Comparison of ENCODE assay signal across 28 cellular contexts in genomic region chr9:113499153-113499875, GRCh38. TPM values are rescaled to one million over a fixed set of nuclear protein-coding genes. Genes with fewer than 3 reads are reported as not detected.
DNase-seq lines count a peak whose midpoint lies in the region; ATAC-seq and TF ChIP-seq lines count a peak whose summit lies in the region.
"Had no signal": no experiment of that assay in that cellular context is flagged by ENCODE, and none has a peak within 500 bp of the region (broad histone marks: within the 10 kb centered on the region; RNA-seq: fewer than 3 reads in every experiment).

No MANE protein-coding gene starts in this region.

- no peak overlapping the region for H2AFZ ChIP-seq in trophoblast cell (ENCODE audit: insufficient read depth, low read length, poor library complexity)

- peaks cover 3% of the 10 kb centered on the region for H3K36me3 Mint-ChIP-seq in IgD-negative memory B cell
- H3K36me3 Mint-ChIP-seq in activated naive CD8-positive, alpha-beta T cell: no peaks in the 10 kb centered on the region
- H3K36me3 Mint-ChIP-seq: activated naive CD4-positive, alpha-beta T cell treated with anti-CD3 and anti-CD28 coated beads, Interleukin-2, amount 10 ng/mL, durations not matched to agents 7 days and 5 days; T-cell had no signal

- H3K18ac ChIP-seq in trophoblast cell (ENCODE audit: low read length) (no peak overlapping the region), mesendoderm (ENCODE audit: low read length) (no peak overlapping the region)

- DNase-seq in heart left ventricle (no peak), Right ventricle myocardium inferior (ENCODE audit: missing footprints) (no peak), trophoblast cell (peak in 1 of 2 donors; percentile 57), GM03348 (ENCODE audit: low spot score) (no peak), mesendoderm (no peak)
- DNase-seq: activated CD4-positive, alpha-beta T cell treated with anti-CD3 and anti-CD28 coated beads, Interleukin-2, amount 10 ng/mL, durations not matched to agents 24 days and 14 days; activated naive CD4-positive, alpha-beta T cell treated with anti-CD3 and anti-CD28 coated beads, Interleukin-2, amount 10 ng/mL, durations not matched to agents 7 days and 5 days; activated T-cell treated with anti-CD3 and anti-CD28 coated beads, Interleukin-2, amount 50 U/mL, for 24 hours; anterior cingulate cortex; COR-L47; DMS79; GF-D8; hippocampal formation; KG1; MG63; NCI-H1930; NCI-H2171 treated with DMSO at 0.1 percent for 48 hours; NCI-H510A treated with DMSO at 0.1 percent for 48 hours; OCI-M1; stimulated activated CD4-positive, alpha-beta T cell treated with anti-CD3 and anti-CD28 coated beads, Interleukin-4, amount 100 ng/mL, for 1 hour; substantia nigra; T-cell; upper lobe of left lung had no signal

- no peak for TF ChIP-seq CTCF in heart left ventricle (IDR thresholded peaks at IDR 0.05)

- peaks cover 0 to 4% (median 2%) of the 10 kb centered on the region in 3 donors for H3K4me1 Mint-ChIP-seq in IgD-negative memory B cell
- peaks cover 29% of the 10 kb centered on the region for H3K4me1 Mint-ChIP-seq in activated naive CD8-positive, alpha-beta T cell (ENCODE audit: low read depth)

- H3K4me1 ChIP-seq in heart left ventricle (peaks cover 0 to 47% (median 22%) of the 10 kb centered on the region in 12 donors), trophoblast cell (ENCODE audit: control insufficient read depth in 1 of 2, insufficient read depth in 2 of 2, low read length in 2 of 2) (peaks cover 31 to 34% of the 10 kb centered on the region in 2 experiments), mesendoderm (ENCODE audit: control insufficient read depth, low read depth, low read length) (peaks cover 5% of the 10 kb centered on the region)

- H4K91ac ChIP-seq in trophoblast cell (ENCODE audit: low read depth, low read length): no peak overlapping the region

- H2BK120ac ChIP-seq in trophoblast cell (ENCODE audit: insufficient read depth, low read length, poor library complexity) (no peak overlapping the region), mesendoderm (ENCODE audit: low read depth, low read length) (no peak overlapping the region)

- H3K4me3 ChIP-seq in heart left ventricle (no peak overlapping the region), trophoblast cell (ENCODE audit: low read depth, low read length) (no peak overlapping the region), mesendoderm (ENCODE audit: low read length) (no peak overlapping the region)
- H3K4me3 ChIP-seq: MG63, upper lobe of left lung had no signal

- H3K27ac ChIP-seq in heart left ventricle (peak overlapping the region in 7 of 12 donors; percentile 82 to 91 (median 87)), trophoblast cell (ENCODE audit: low read depth, low read length) (no peak overlapping the region), mesendoderm (ENCODE audit: low read depth, low read length) (no peak overlapping the region)
- H3K27ac ChIP-seq: RWPE1 had no signal

- H3K4me2 ChIP-seq in trophoblast cell (ENCODE audit: low read length) (no peak overlapping the region), mesendoderm (ENCODE audit: low read length) (no peak overlapping the region)

- H3K27me3 Mint-ChIP-seq in IgD-negative memory B cell: no peaks in the 10 kb centered on the region
- H3K27me3 Mint-ChIP-seq in activated naive CD8-positive, alpha-beta T cell: no peaks in the 10 kb centered on the region
- H3K27me3 Mint-ChIP-seq: activated CD4-positive, alpha-beta T cell treated with anti-CD3 and anti-CD28 coated beads, Interleukin-2, amount 10 ng/mL, durations not matched to agents 24 days and 14 days; activated T-cell treated with anti-CD3 and anti-CD28 coated beads, Interleukin-2, amount 50 U/mL, for 24 hours; T-cell had no signal

- no peak overlapping the region for H4K12ac ChIP-seq in trophoblast cell (ENCODE audit: low read depth, low read length)

- intact Hi-C loops in heart left ventricle (cut with DNase I) (no loop called here), Right ventricle myocardium inferior (cut with DNase I) (no loop called here)

- no peaks in the 10 kb centered on the region for H3K9me3 ChIP-seq in heart left ventricle
- no peaks in the 10 kb centered on the region for H3K9me3 ChIP-seq in trophoblast cell (ENCODE audit: insufficient read depth, low read depth, low read length)
- H3K9me3 ChIP-seq: MG63, upper lobe of left lung had no signal

- no peak overlapping the region for H2BK5ac ChIP-seq in trophoblast cell (ENCODE audit: low read depth, low read length, poor library complexity)
- no peak overlapping the region for H2BK5ac ChIP-seq in mesendoderm (ENCODE audit: low read length)

- peak overlapping the region; percentile 78 for H2BK12ac ChIP-seq in trophoblast cell (ENCODE audit: low read length)

- H3K79me2 ChIP-seq in trophoblast cell (ENCODE audit: control insufficient read depth, insufficient read depth, low read length, poor library complexity): peaks cover 6% of the 10 kb centered on the region
- H3K79me2 ChIP-seq in mesendoderm (ENCODE audit: control insufficient read depth, insufficient read depth, low read length): no peaks in the 10 kb centered on the region

- H3K23ac ChIP-seq in trophoblast cell (ENCODE audit: low read length): no peak overlapping the region
- H3K23ac ChIP-seq in mesendoderm (ENCODE audit: low read length): no peak overlapping the region

- TF ChIP-seq POLR2A in heart left ventricle (IDR thresholded peaks at IDR 0.05): no peak

- H3K27ac Mint-ChIP-seq in IgD-negative memory B cell: peak overlapping the region in 2 of 3 donors; percentile 39 to 92
- H3K27ac Mint-ChIP-seq in activated naive CD8-positive, alpha-beta T cell: peak overlapping the region; percentile 75
- H3K27ac Mint-ChIP-seq: activated naive CD4-positive, alpha-beta T cell treated with anti-CD3 and anti-CD28 coated beads, Interleukin-2, amount 10 ng/mL, durations not matched to agents 7 days and 5 days; activated T-cell treated with anti-CD3 and anti-CD28 coated beads, Interleukin-2, amount 50 U/mL, for 24 hours had no signal

- H3K27me3 ChIP-seq in heart left ventricle (no peaks in the 10 kb centered on the region), trophoblast cell (ENCODE audit: insufficient read depth, low read length) (no peaks in the 10 kb centered on the region), mesendoderm (ENCODE audit: insufficient read depth, low read length, poor library complexity) (no peaks in the 10 kb centered on the region)
- H3K27me3 ChIP-seq: MG63, upper lobe of left lung had no signal

- H2AK5ac ChIP-seq in trophoblast cell (ENCODE audit: low read length) (no peak overlapping the region), mesendoderm (ENCODE audit: low read length) (no peak overlapping the region)

- peaks cover 0 to 2% (median 0%) of the 10 kb centered on the region in 3 donors for H3K9me3 Mint-ChIP-seq in IgD-negative memory B cell
- no peaks in the 10 kb centered on the region for H3K9me3 Mint-ChIP-seq in activated naive CD8-positive, alpha-beta T cell (ENCODE audit: low read depth)
- H3K9me3 Mint-ChIP-seq: activated CD4-positive, alpha-beta T cell treated with anti-CD3 and anti-CD28 coated beads, Interleukin-2, amount 10 ng/mL, durations not matched to agents 24 days and 14 days; activated naive CD4-positive, alpha-beta T cell treated with anti-CD3 and anti-CD28 coated beads, Interleukin-2, amount 10 ng/mL, durations not matched to agents 7 days and 5 days; activated T-cell treated with anti-CD3 and anti-CD28 coated beads, Interleukin-2, amount 50 U/mL, for 24 hours; T-cell had no signal

- no peak overlapping the region for H4K5ac ChIP-seq in mesendoderm (ENCODE audit: low read length)

- H3K79me1 ChIP-seq in trophoblast cell (ENCODE audit: low read length) (peaks cover 30% of the 10 kb centered on the region), mesendoderm (ENCODE audit: low read length) (no peaks in the 10 kb centered on the region)

- H3K56ac ChIP-seq in mesendoderm (ENCODE audit: low read length): no peak overlapping the region

- H3K14ac ChIP-seq in trophoblast cell (ENCODE audit: low read length): no peak overlapping the region

- H3K4me3 Mint-ChIP-seq in IgD-negative memory B cell: no peak overlapping the region
- no peak overlapping the region for H3K4me3 Mint-ChIP-seq in activated naive CD8-positive, alpha-beta T cell
- H3K4me3 Mint-ChIP-seq: activated CD4-positive, alpha-beta T cell treated with anti-CD3 and anti-CD28 coated beads, Interleukin-2, amount 10 ng/mL, durations not matched to agents 24 days and 14 days; activated naive CD4-positive, alpha-beta T cell treated with anti-CD3 and anti-CD28 coated beads, Interleukin-2, amount 10 ng/mL, durations not matched to agents 7 days and 5 days; activated T-cell treated with anti-CD3 and anti-CD28 coated beads, Interleukin-2, amount 50 U/mL, for 24 hours had no signal

- H4K8ac ChIP-seq in trophoblast cell (ENCODE audit: low read depth, low read length): no peak overlapping the region
- H4K8ac ChIP-seq in mesendoderm (ENCODE audit: low read depth, low read length): no peak overlapping the region

- no peak overlapping the region for H3K4ac ChIP-seq in trophoblast cell (ENCODE audit: low read depth, low read length)
- no peak overlapping the region for H3K4ac ChIP-seq in mesendoderm (ENCODE audit: low read depth, low read length)

- ATAC-seq in heart left ventricle (no peak), Right ventricle myocardium inferior (no peak), GM21423 (IDR thresholded peaks at IDR 0.05; ENCODE audit: unreplicated experiment) (no peak)
- ATAC-seq: sciatic nerve had no signal

- H3K36me3 ChIP-seq in heart left ventricle (peaks cover 0 to 7% (median 0%) of the 10 kb centered on the region in 9 donors), trophoblast cell (ENCODE audit: control insufficient read depth in 1 of 2, insufficient read depth in 2 of 2, low read length in 2 of 2) (peaks cover 4% of the 10 kb centered on the region in 2 experiments), mesendoderm (ENCODE audit: control insufficient read depth, insufficient read depth, low read length) (no peaks in the 10 kb centered on the region)
- H3K36me3 ChIP-seq: MG63, upper lobe of left lung had no signal

- WGBS in heart left ventricle, 4 donors: 92 to 97% (median 96%) methylated on average over 10 of the region's 10 CpGs
- WGBS in trophoblast cell (ENCODE audit: extremely low coverage, insufficient coverage, insufficient read length): 100% methylated on average over 1 of the region's 10 CpGs
- WGBS in mesendoderm (ENCODE audit: extremely low coverage, insufficient coverage, low lambda C conversion rate): 100% methylated on average over 3 of the region's 10 CpGs

- no peak overlapping the region for H2BK15ac ChIP-seq in mesendoderm (replicated peaks; ENCODE audit: low read depth)

- H3K9ac ChIP-seq in trophoblast cell (ENCODE audit: low read length): no peak overlapping the region
- no peak overlapping the region for H3K9ac ChIP-seq in mesendoderm (ENCODE audit: low read length)

RNA-seq across cellular contexts. Expression of gene RGS3, which starts 35.8 kb away (rescaled TPM):
- total RNA-seq in heart left ventricle (100 to 1,000 TPM; 107 to 214 (median 139) TPM), Right ventricle myocardium inferior (139 TPM)
- polyA plus RNA-seq in heart left ventricle (100 to 1,000 TPM in 1 of 2 donors, 10 to 100 TPM in 1; 93.4 to 120 TPM), IgD-negative memory B cell (16.2 TPM)
- polyA plus RNA-seq in trophoblast cell (2013): 97.8 and 100 TPM in 2 replicates
- polyA plus RNA-seq in mesendoderm (2013, experiment 1 of 2): 13.4 TPM
- 13.5 TPM for polyA plus RNA-seq in mesendoderm (2013, experiment 2 of 2)

Comparison
In these comparisons a context has a peak if more than half of its experiments do, and no peak if none do; other contexts are left out.
1. H3K27ac ChIP-seq: peak in heart left ventricle (7 of 12); none in trophoblast cell (single experiment) and mesendoderm (single experiment).